8 cellular contexts compared by ENCODE assay signal in the genomic region with DNA sequence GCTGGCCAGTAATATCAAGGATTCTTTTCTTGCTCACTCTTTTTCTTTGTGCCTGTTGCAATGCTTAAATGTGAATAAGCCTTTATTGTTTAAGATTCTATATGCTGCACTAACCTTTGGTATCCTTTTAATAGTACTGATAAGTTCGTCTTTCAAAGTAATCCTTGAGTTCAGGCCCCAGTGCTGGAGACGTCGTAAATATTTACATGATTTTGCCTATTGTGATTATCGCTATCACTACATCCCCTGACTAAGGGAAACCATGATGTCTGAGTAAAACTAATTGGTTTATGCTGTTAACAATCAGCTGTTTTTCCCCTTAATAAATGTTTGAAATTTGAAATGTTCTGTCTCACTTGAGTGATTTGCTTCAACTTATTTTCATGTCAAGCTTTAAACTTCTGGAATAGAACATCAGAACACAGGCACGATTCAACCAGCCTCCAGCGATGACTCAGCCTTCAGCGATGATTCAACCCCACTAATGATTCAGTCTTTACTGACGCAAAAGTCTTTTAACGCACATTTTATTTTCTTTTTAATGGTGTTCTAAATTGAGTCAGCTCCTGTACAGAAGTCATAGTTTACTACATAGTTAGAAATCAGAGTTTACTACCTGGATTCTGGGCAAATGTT. TPM values are rescaled to one million over a fixed set of nuclear protein-coding genes. Genes with fewer than 3 reads are reported as not detected.
DNase-seq lines count a peak whose midpoint lies in the region; TF ChIP-seq lines count a peak whose summit lies in the region.

No MANE protein-coding gene starts in this region.

- in situ Hi-C loops in GM13976 (cut with MboI; ENCODE audit: low sequenced_read_pairs, unreplicated experiment): no loop called here

- no peaks in the 10 kb centered on the region for H3K27me3 Mint-ChIP-seq in activated CD4-positive, alpha-beta T cell treated with anti-CD3 and anti-CD28 coated beads, Interleukin-2, amount 10 ng/mL, durations not matched to agents 7 days and 5 days
- H3K27me3 Mint-ChIP-seq in endodermal cell (ENCODE audit: insufficient read depth): peaks cover 12% of the 10 kb centered on the region

- peaks cover 12% of the 10 kb centered on the region for H3K27me3 ChIP-seq in endodermal cell (ENCODE audit: control insufficient read depth, insufficient read depth, low read length, poor library complexity, severe bottlenecking)

- H3K27ac Mint-ChIP-seq in activated CD4-positive, alpha-beta T cell treated with anti-CD3 and anti-CD28 coated beads, Interleukin-2, amount 10 ng/mL, durations not matched to agents 7 days and 5 days: no peak overlapping the region
- peak overlapping the region; percentile 19 for H3K27ac Mint-ChIP-seq in endodermal cell

- peaks cover 58% of the 10 kb centered on the region for H3K4me1 Mint-ChIP-seq in activated CD4-positive, alpha-beta T cell treated with anti-CD3 and anti-CD28 coated beads, Interleukin-2, amount 10 ng/mL, durations not matched to agents 7 days and 5 days
- peaks cover 29% of the 10 kb centered on the region for H3K4me1 Mint-ChIP-seq in endodermal cell

- H3K4me1 ChIP-seq in endodermal cell (ENCODE audit: control insufficient read depth, insufficient read depth, low read length): peaks cover 2% of the 10 kb centered on the region

- peak; percentile 42 for DNase-seq in activated CD4-positive, alpha-beta T cell treated with anti-CD3 and anti-CD28 coated beads for 1 hour
- no peak for DNase-seq in activated CD4-positive, alpha-beta T cell treated with anti-CD3 and anti-CD28 coated beads, Interleukin-2, amount 10 ng/mL, durations not matched to agents 7 days and 5 days
- DNase-seq in activated CD4-positive, alpha-beta T cell treated with anti-CD3 and anti-CD28 coated beads, Interleukin-2, amount 50 U/mL, for 24 hours (ENCODE audit: low read depth in 1 of 2, low spot score in 1 of 2): peak; percentile 23 to 72
- DNase-seq in endodermal cell (no peak), pons (ENCODE audit: low spot score) (peak; percentile 88), GM19238 (ENCODE audit: insufficient read length, low spot score) (no peak), GM13976 (ENCODE audit: low spot score) (no peak)
- DNase-seq in effector CD4-positive, alpha-beta T cell: no peak

- H3K27ac ChIP-seq in endodermal cell (ENCODE audit: low read depth, low read length): no peak overlapping the region

- no peaks in the 10 kb centered on the region for H3K9me3 ChIP-seq in endodermal cell (ENCODE audit: control insufficient read depth, low read length)

- no peak overlapping the region for H3K9ac ChIP-seq in endodermal cell (ENCODE audit: extremely low read depth, low read length, poor library complexity, severe bottlenecking)

- peaks cover 54% of the 10 kb centered on the region for H3K36me3 Mint-ChIP-seq in activated CD4-positive, alpha-beta T cell treated with anti-CD3 and anti-CD28 coated beads, Interleukin-2, amount 10 ng/mL, durations not matched to agents 7 days and 5 days (ENCODE audit: low read depth)
- peaks cover 20% of the 10 kb centered on the region for H3K36me3 Mint-ChIP-seq in endodermal cell (ENCODE audit: low read depth)

- 83 to 91% methylated on average over 8 to 9 of the region's 9 CpGs for WGBS in endodermal cell (ENCODE audit: insufficient coverage in 1 of 2, insufficient read length in 1 of 2), 2 experiments

- POLR2A ChIA-PET in activated CD4-positive, alpha-beta T cell treated with anti-CD3 and anti-CD28 coated beads, Interleukin-2, amount 10 ng/mL, durations not matched to agents 7 days and 5 days (lab: Charles Lee): no interaction called here

- no peak overlapping the region for H3K4me3 Mint-ChIP-seq in activated CD4-positive, alpha-beta T cell treated with anti-CD3 and anti-CD28 coated beads, Interleukin-2, amount 10 ng/mL, durations not matched to agents 7 days and 5 days
- no peak overlapping the region for H3K4me3 Mint-ChIP-seq in endodermal cell

- H3K9me3 Mint-ChIP-seq in activated CD4-positive, alpha-beta T cell treated with anti-CD3 and anti-CD28 coated beads, Interleukin-2, amount 10 ng/mL, durations not matched to agents 7 days and 5 days: no peaks in the 10 kb centered on the region
- no peaks in the 10 kb centered on the region for H3K9me3 Mint-ChIP-seq in endodermal cell

- CTCF ChIA-PET in activated CD4-positive, alpha-beta T cell treated with anti-CD3 and anti-CD28 coated beads, Interleukin-2, amount 10 ng/mL, durations not matched to agents 7 days and 5 days (lab: Charles Lee): interaction anchor here (1.0 kb wide), 1 partner anchor 12 kb away, joined by 3 read pairs; no protein-coding TSS in a partner anchor

- H3K4me3 ChIP-seq in endodermal cell (ENCODE audit: low read length): no peak overlapping the region

- H3K36me3 ChIP-seq in endodermal cell (ENCODE audit: control insufficient read depth, insufficient read depth, low read length): no peaks in the 10 kb centered on the region

- TF ChIP-seq CTCF in endodermal cell (conservative IDR thresholded peaks at IDR 0.05): no peak
- no peak for TF ChIP-seq CTCF in GM13976 (IDR thresholded peaks at IDR 0.05; ENCODE audit: borderline replicate concordance, control extremely low read depth, extremely low read depth, insufficient read depth, missing control alignments)

RNA-seq across cellular contexts. Expression of gene HTATIP2, which starts 3.9 kb away (rescaled TPM):
- 10 to 100 TPM; 39.4 to 40.7 TPM for total RNA-seq in activated CD4-positive, alpha-beta T cell treated with anti-CD3 and anti-CD28 coated beads, Interleukin-2, amount 10 ng/mL, durations not matched to agents 7 days and 5 days
- 10 to 100 TPM; 52.5 to 66.6 TPM for total RNA-seq in endodermal cell
- polyA plus RNA-seq in endodermal cell (2013, experiment 1 of 2): 10.2 TPM
- 9.6 TPM for polyA plus RNA-seq in endodermal cell (2013, experiment 2 of 2)

RNA-seq across cellular contexts. Expression of gene PRMT3, which starts 20.1 kb away (rescaled TPM):
- 10 to 100 TPM; 16.9 to 18.5 TPM for total RNA-seq in activated CD4-positive, alpha-beta T cell treated with anti-CD3 and anti-CD28 coated beads, Interleukin-2, amount 10 ng/mL, durations not matched to agents 7 days and 5 days
- total RNA-seq in endodermal cell: 10 to 100 TPM; 26.2 to 27.1 TPM
- polyA plus RNA-seq in endodermal cell (2013, experiment 1 of 2): 22.0 TPM
- 21.7 TPM for polyA plus RNA-seq in endodermal cell (2013, experiment 2 of 2)

Comparison
In these comparisons a context has a peak if more than half of its experiments do, and no peak if none do; other contexts are left out.
1. DNase-seq: peak in activated CD4-positive, alpha-beta T cell treated with anti-CD3 and anti-CD28 coated beads for 1 hour (single experiment), activated CD4-positive, alpha-beta T cell treated with anti-CD3 and anti-CD28 coated beads, Interleukin-2, amount 50 U/mL, for 24 hours (2 of 2) and pons (single experiment); none in activated CD4-positive, alpha-beta T cell treated with anti-CD3 and anti-CD28 coated beads, Interleukin-2, amount 10 ng/mL, durations not matched to agents 7 days and 5 days (single experiment), endodermal cell (single experiment), effector CD4-positive, alpha-beta T cell (single experiment), GM19238 (single experiment) and GM13976 (single experiment).